In the genomic region with DNA sequence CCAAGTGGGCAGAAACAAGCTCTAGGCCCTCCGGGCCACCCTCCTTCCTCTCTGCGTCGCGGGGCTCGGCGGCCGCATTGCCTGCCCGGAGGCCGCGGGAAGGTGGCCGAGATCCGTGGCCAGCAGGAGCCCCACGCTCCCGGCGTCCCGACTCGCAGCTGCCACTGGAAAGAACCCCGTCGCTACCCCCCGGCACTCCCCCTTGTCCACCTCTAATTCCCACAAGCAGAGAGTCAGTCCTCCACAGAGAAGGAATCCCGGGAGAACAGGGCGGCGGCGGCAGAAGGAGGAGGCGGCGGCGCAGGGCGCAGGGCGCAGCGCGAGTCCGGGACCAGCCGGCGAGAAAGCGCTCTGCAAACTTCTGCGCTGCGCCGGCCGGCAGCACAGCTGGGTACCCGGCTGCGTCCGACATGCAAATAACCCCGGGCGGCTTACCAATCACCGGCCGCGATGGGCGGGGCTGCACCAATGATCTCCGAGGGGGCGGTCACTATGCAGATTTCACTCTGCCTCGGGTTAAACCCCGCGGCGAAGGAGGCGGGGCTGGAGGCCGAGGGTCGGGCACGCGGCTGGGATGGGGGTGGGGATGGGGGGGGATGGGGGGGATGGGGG, we compare ENCODE assay signal across 8 cellular contexts. TPM values are rescaled to one million over a fixed set of nuclear protein-coding genes. Genes with fewer than 3 reads are reported as not detected.
DNase-seq lines count a peak whose midpoint lies in the region; ATAC-seq, FAIRE-seq and TF ChIP-seq lines count a peak whose summit lies in the region.

A gene (minus strand): TSS at position 365 of the 612 bp plus-strand sequence.

- H2BK15ac ChIP-seq in neuronal stem cell (ENCODE audit: low read length), result peak within 1 kb of the TSS; percentile 38

- peak within 1 kb of the TSS; percentile 69 for H3K4ac ChIP-seq in neuronal stem cell (ENCODE audit: low read length)

- peak within 1 kb of the TSS; percentile 98 for H2AFZ ChIP-seq in neuronal stem cell (ENCODE audit: low read length)

- TF ChIP-seq POLR2A in Raji (IDR thresholded peaks at IDR 0.05; ENCODE audit: insufficient read depth, low read depth, low read length), result peak; percentile 72

- H4K91ac ChIP-seq in neuronal stem cell (ENCODE audit: low read depth, low read length, poor library complexity), result peak within 1 kb of the TSS; percentile 53

- H3K27me3 ChIP-seq in HAP-1 (ENCODE audit: low read depth) (peaks cover 5% of the 10 kb centered on the region; the same call in 1 of the 2 replicates), foreskin keratinocyte (peaks cover 31% of the 10 kb centered on the region), neuronal stem cell (ENCODE audit: control insufficient read depth in 3 of 3, insufficient read depth in 3 of 3, low read depth in 1 of 3, low read length in 3 of 3) (peaks cover 3 to 29% (median 5%) of the 10 kb centered on the region in 3 experiments), subcutaneous abdominal adipose tissue (ENCODE audit: control insufficient read depth in 5 of 5, insufficient read depth in 4 of 5, low read length in 5 of 5) (peaks cover 0 to 11% (median 0%) of the 10 kb centered on the region in 5 donors)

- no peaks in the 10 kb centered on the region for H3K9me3 ChIP-seq in HAP-1
- no peaks in the 10 kb centered on the region for H3K9me3 ChIP-seq in neuronal stem cell (replicated peaks in 1 of 2; ENCODE audit: control insufficient read depth in 2 of 2, insufficient read depth in 1 of 2, low read depth in 1 of 2, low read length in 2 of 2)
- no peaks in the 10 kb centered on the region for H3K9me3 ChIP-seq in subcutaneous abdominal adipose tissue (ENCODE audit: control insufficient read depth in 5 of 5, low read length in 5 of 5)

- H2BK120ac ChIP-seq in neuronal stem cell (ENCODE audit: low read depth, low read length), result no peak within 1 kb of the TSS

- peak; percentile 69 for FAIRE-seq in G401.6 (lab: Jason Lieb, UNC)

- H3K4me2 ChIP-seq in neuronal stem cell (ENCODE audit: insufficient read depth, low read length, poor library complexity, severe bottlenecking), result peak within 1 kb of the TSS; percentile 99

- H4K8ac ChIP-seq in neuronal stem cell (ENCODE audit: low read depth, low read length), result no peak within 1 kb of the TSS

- H3K79me1 ChIP-seq in neuronal stem cell (ENCODE audit: low read depth, low read length), result no peaks in the 10 kb centered on the region

- peak; percentile 85 for ATAC-seq in foreskin keratinocyte

- no peak within 1 kb of the TSS for H3K27ac ChIP-seq in foreskin keratinocyte
- H3K27ac ChIP-seq in neuronal stem cell (replicated peaks; ENCODE audit: low read length), result no peak within 1 kb of the TSS
- peak within 1 kb of the TSS; percentile 46 for H3K27ac ChIP-seq in subcutaneous abdominal adipose tissue (ENCODE audit: low read depth, low read length)

- H3K18ac ChIP-seq in neuronal stem cell (ENCODE audit: low read length), result peak within 1 kb of the TSS; percentile 93

- peak within 1 kb of the TSS; percentile 21 for H2BK5ac ChIP-seq in neuronal stem cell (ENCODE audit: low read length)

- H3K4me3 ChIP-seq in HAP-1 (peak within 1 kb of the TSS; percentile 54), neuronal stem cell (ENCODE audit: low read length in 2 of 2) (peak within 1 kb of the TSS; percentile 66 to 77), subcutaneous abdominal adipose tissue (ENCODE audit: low read depth in 1 of 5, low read length in 5 of 5) (peak within 1 kb of the TSS; percentile 65 to 76 (median 74))

- peak within 1 kb of the TSS; percentile 82 for H3K9ac ChIP-seq in neuronal stem cell (ENCODE audit: low read depth, low read length, poor library complexity)
- H3K9ac ChIP-seq in subcutaneous abdominal adipose tissue (ENCODE audit: low read length in 5 of 5), result peak within 1 kb of the TSS in 4 of 5 donors; percentile 22 to 60 (median 53)

- in situ Hi-C loops in HAP-1 (cut with MboI; ENCODE audit: low sequenced_read_pairs), result loop anchor here (5.0 to 25.0 kb wide), 2 partner anchors 180 to 520 kb away; no protein-coding TSS in a partner anchor

- H3K4me1 ChIP-seq in HAP-1, result peaks cover 6% of the 10 kb centered on the region
- no peaks in the 10 kb centered on the region for H3K4me1 ChIP-seq in foreskin keratinocyte
- H3K4me1 ChIP-seq in neuronal stem cell (ENCODE audit: control insufficient read depth in 2 of 2, insufficient read depth in 1 of 2, low read depth in 1 of 2, low read length in 2 of 2), result peaks cover 15 to 18% of the 10 kb centered on the region in 2 donors
- peaks cover 0 to 35% (median 34%) of the 10 kb centered on the region in 5 donors for H3K4me1 ChIP-seq in subcutaneous abdominal adipose tissue (ENCODE audit: control insufficient read depth in 5 of 5, insufficient read depth in 5 of 5, low read length in 5 of 5)

- H2BK12ac ChIP-seq in neuronal stem cell (ENCODE audit: low read length), result no peak within 1 kb of the TSS

- H3K14ac ChIP-seq in neuronal stem cell (ENCODE audit: low read length), result no peak within 1 kb of the TSS

- peak within 1 kb of the TSS; percentile 78 for H2AK5ac ChIP-seq in neuronal stem cell (ENCODE audit: low read depth, low read length)

- DNase-seq in HAP-1 (ENCODE audit: low spot score in 2 of 2) (peak; percentile 96 to 99), M059J (ENCODE audit: low read depth) (peak; percentile 96), foreskin keratinocyte (peak; percentile 80 to 90), neuronal stem cell (ENCODE audit: low spot score) (peak; percentile 96)
- peak; percentile 98 for DNase-seq in activated effector memory CD4-positive, alpha-beta T cell treated with anti-CD3 and anti-CD28 coated beads, Interleukin-2, amount 50 U/mL, for 16 hours

- WGBS in neuronal stem cell (ENCODE audit: extremely low coverage in 2 of 2, insufficient read length in 2 of 2, insufficient replicate concordance in 1 of 2), 2 donors, result no CpG with 5 or more reads among the region's 59 CpGs

- no peaks in the 10 kb centered on the region for H3K36me3 ChIP-seq in HAP-1 (replicated peaks)
- H3K36me3 ChIP-seq in neuronal stem cell (replicated peaks in 1 of 2; ENCODE audit: control insufficient read depth in 2 of 2, insufficient read depth in 2 of 2, low read length in 2 of 2), result no peaks in the 10 kb centered on the region
- H3K36me3 ChIP-seq in subcutaneous abdominal adipose tissue (ENCODE audit: control insufficient read depth in 5 of 5, insufficient read depth in 5 of 5, low read length in 5 of 5), result no peaks in the 10 kb centered on the region

- TF ChIP-seq CTCF in foreskin keratinocyte (conservative IDR thresholded peaks at IDR 0.05), result no peak

- peak within 1 kb of the TSS; percentile 59 for H3K23ac ChIP-seq in neuronal stem cell (ENCODE audit: low read depth, low read length, poor library complexity)

RNA-seq across cellular contexts. Expression of the gene that starts here (rescaled TPM):
- 1.8 and 3.2 TPM in 2 replicates for total RNA-seq in M059J (2014; rRNA removed; shearing (Covaris generic))
- 0.60 and 0.99 TPM in 2 replicates for total RNA-seq in foreskin keratinocyte
- polyA plus RNA-seq in foreskin keratinocyte, result 0.49 and 0.56 TPM in 2 replicates
- polyA plus RNA-seq in neuronal stem cell (2013, experiment 1 of 2), result 0.89 TPM
- 0.94 TPM for polyA plus RNA-seq in neuronal stem cell (2013, experiment 2 of 2)

Comparison
In these comparisons a context has a peak if more than half of its experiments do, and no peak if none do; other contexts are left out.
1. Peak in DNase-seq and ATAC-seq in foreskin keratinocyte; RNA of the gene not detected or under 1 TPM.